In the genomic region with DNA sequence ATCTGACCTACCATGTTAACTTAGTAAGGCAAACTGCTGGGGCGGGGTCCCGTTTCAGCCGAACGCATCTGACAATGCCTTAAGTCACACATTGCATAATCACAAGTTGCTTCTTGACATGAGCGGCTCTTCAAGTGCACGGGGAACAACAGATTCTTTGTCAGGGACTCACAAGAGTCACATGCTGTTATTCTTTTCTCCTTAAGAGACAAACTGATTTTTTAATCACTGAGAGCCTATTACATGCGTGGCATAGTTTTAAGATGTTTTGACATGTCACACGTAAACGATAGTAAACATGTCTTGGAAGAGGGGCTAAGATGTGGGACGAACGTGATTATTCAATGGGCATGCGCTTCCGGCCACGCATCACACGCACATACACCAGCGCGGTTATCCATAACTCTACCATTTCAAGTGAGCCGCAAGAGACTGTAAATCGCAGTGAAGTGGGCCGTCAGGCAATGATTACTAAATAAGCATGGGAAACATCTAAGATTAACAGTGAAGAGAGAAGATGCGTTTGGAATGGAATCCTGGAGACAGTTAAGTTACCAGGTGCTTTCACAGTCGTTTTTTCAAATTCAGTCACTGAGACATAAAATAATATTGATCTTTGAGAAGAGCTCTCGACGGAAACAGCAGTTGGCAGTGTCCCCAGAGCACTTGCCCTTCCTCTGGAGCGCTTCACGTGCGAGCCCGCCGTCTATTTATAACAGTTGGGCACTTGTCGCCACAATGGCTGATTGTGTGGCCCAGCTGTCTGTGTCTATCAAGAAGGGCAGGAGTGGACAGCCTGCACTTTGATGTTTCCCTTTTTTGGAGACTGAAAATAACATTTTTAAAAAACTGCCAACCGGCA, we compare ENCODE assay signal across 8 cellular contexts.
A peak's percentile ranks its signal among the peaks of the same experiment; 100 is the strongest.
DNase-seq lines count a peak whose midpoint lies in the region; TF ChIP-seq lines count a peak whose summit lies in the region.

No MANE protein-coding gene starts in this region.

- no peaks in the 10 kb centered on the region for H4K20me1 ChIP-seq in hepatocyte (ENCODE audit: insufficient read depth, poor library complexity, severe bottlenecking)

- H3K4me3 ChIP-seq in adrenal gland = peak overlapping the region in 1 of 4 donors; percentile 28
- H3K4me3 ChIP-seq in hepatocyte = no peak overlapping the region
- peak overlapping the region; percentile 28 to 53 (median 46) for H3K4me3 ChIP-seq in subcutaneous abdominal adipose tissue (ENCODE audit: low read depth in 1 of 5, low read length in 5 of 5)

- peak overlapping the region; percentile 64 for H3K4me2 ChIP-seq in hepatocyte

- TF ChIP-seq CTCF in adrenal gland (IDR thresholded peaks at IDR 0.05) (no peak), hepatocyte (IDR thresholded peaks at IDR 0.05; ENCODE audit: poor library complexity) (no peak), GM20000 (IDR thresholded peaks at IDR 0.05; ENCODE audit: extremely low read depth, missing control alignments) (no peak)

- H3K9me2 ChIP-seq in hepatocyte (replicated peaks; ENCODE audit: insufficient read depth) = no peaks in the 10 kb centered on the region

- TF ChIP-seq POLR2A in adrenal gland (IDR thresholded peaks at IDR 0.05) = peak in 1 of 2 donors; percentile 32

- H3K9me3 ChIP-seq in adrenal gland (replicated peaks in 1 of 3) = no peaks in the 10 kb centered on the region
- H3K9me3 ChIP-seq in hepatocyte (ENCODE audit: low read depth) = no peaks in the 10 kb centered on the region
- no peaks in the 10 kb centered on the region for H3K9me3 ChIP-seq in subcutaneous abdominal adipose tissue (ENCODE audit: control insufficient read depth in 5 of 5, low read length in 5 of 5)

- no peaks in the 10 kb centered on the region for H3K27me3 ChIP-seq in adrenal gland
- no peaks in the 10 kb centered on the region for H3K27me3 ChIP-seq in hepatocyte
- no peaks in the 10 kb centered on the region for H3K27me3 ChIP-seq in subcutaneous abdominal adipose tissue (ENCODE audit: control insufficient read depth in 5 of 5, insufficient read depth in 4 of 5, low read length in 5 of 5)

- H3K27ac ChIP-seq in adrenal gland = peak overlapping the region in 4 of 5 donors; percentile 44 to 70 (median 66)
- peak overlapping the region; percentile 55 for H3K27ac ChIP-seq in hepatocyte
- peak overlapping the region; percentile 50 for H3K27ac ChIP-seq in subcutaneous abdominal adipose tissue (ENCODE audit: low read depth, low read length)

- no peak overlapping the region for H2AFZ ChIP-seq in hepatocyte

- H3K36me3 ChIP-seq in adrenal gland (replicated peaks in 1 of 2) = no peaks in the 10 kb centered on the region
- no peaks in the 10 kb centered on the region for H3K36me3 ChIP-seq in hepatocyte (replicated peaks; ENCODE audit: insufficient read depth, low read depth)
- H3K36me3 ChIP-seq in subcutaneous abdominal adipose tissue (ENCODE audit: control insufficient read depth in 5 of 5, insufficient read depth in 5 of 5, low read length in 5 of 5) = no peaks in the 10 kb centered on the region

- peaks cover 3% of the 10 kb centered on the region for H3K79me2 ChIP-seq in hepatocyte

- peaks cover 17 to 22% of the 10 kb centered on the region in 2 donors for H3K4me1 ChIP-seq in adrenal gland (replicated peaks in 1 of 2)
- peaks cover 16% of the 10 kb centered on the region for H3K4me1 ChIP-seq in hepatocyte (ENCODE audit: insufficient read depth)
- H3K4me1 ChIP-seq in subcutaneous abdominal adipose tissue (ENCODE audit: control insufficient read depth in 5 of 5, insufficient read depth in 5 of 5, low read length in 5 of 5) = peaks cover 6 to 22% (median 20%) of the 10 kb centered on the region in 5 donors

- peak overlapping the region in 1 of 5 donors; percentile 10 for H3K9ac ChIP-seq in subcutaneous abdominal adipose tissue (ENCODE audit: low read length in 5 of 5)

- DNase-seq in AML-193 (lab: John Stamatoyannopoulos, UW) (peak; percentile 19 to 25), NCI-H1694 treated with DMSO at 0.1 percent for 48 hours (lab: John Stamatoyannopoulos, UW) (peak; percentile 9), adrenal gland (peak in 5 of 7 donors; percentile 55 to 92 (median 86)), hepatocyte (ENCODE audit: low spot score) (no peak), SW 1271 (lab: John Stamatoyannopoulos, UW) (no peak), GM20000 (ENCODE audit: low spot score) (no peak)
- no peak for DNase-seq in stimulated activated CD4-positive, alpha-beta T cell treated with anti-CD3 and anti-CD28 coated beads, Interleukin-15, amount 100 ng/mL, for 24 hours

- intact Hi-C loops in adrenal gland (cut with DNase I) = loop anchor here in 1 of 2 donors (10.0 kb wide), 1 partner anchor 62 kb away; a partner anchor contains a TSS

- 39 to 42% (median 41%) methylated on average over 31 of the region's 31 CpGs for WGBS in adrenal gland, 4 donors
- 79% methylated on average over 31 of the region's 31 CpGs for WGBS in hepatocyte (ENCODE audit: low lambda C conversion rate, missing lambda C conversion rate)

Comparison
In these comparisons a context has a peak if more than half of its experiments do, and no peak if none do; other contexts are left out.
1. DNase-seq: peak in AML-193 (2 of 2), NCI-H1694 treated with DMSO at 0.1 percent for 48 hours (single experiment) and adrenal gland (5 of 7); none in hepatocyte (single experiment), SW 1271 (0 of 2), GM20000 (single experiment) and stimulated activated CD4-positive, alpha-beta T cell treated with anti-CD3 and anti-CD28 coated beads, Interleukin-15, amount 100 ng/mL, for 24 hours (single experiment).
2. Peak in every context shown above with its lines, with median percentiles within 50 percentile points of each other: H3K27ac ChIP-seq.